Comparison of ENCODE assay signal across 2 cellular contexts in the genomic region with DNA sequence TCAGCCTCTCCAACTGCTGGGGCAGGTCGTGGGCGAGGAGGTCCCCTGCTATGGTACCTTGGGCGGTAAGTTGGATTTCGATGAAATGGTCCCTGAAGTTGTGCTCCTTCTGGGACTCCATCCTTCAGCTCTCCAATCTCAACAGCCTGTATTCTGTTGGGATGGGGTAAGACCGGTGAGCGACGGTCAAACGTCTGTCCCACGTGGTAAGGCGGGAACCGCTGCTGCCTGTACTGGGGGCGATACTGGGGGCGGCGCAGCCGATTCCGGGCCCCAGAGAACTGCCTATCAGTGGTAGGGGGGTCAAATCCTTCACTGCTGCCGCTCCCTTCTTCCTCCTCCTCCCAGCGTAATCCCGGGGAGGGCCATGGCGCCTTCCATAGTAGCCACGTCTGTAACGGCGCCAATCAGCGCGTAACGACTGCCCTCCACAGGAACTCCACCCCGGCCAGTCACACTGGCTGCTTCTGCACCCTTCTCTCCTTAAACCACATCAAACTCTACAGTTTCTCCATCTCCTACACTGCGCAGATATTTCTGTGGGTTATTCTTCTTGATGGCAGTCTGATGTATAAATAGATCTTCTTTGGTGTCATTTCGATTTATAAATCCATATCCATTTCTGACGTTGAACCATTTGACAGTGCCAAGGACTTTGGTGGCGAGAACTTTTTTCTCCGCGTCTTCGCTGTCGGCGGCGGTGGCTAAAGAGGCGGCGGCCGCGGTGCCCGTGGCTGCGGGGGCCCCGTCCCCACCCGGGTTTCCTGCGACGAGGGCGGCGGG.
TF ChIP-seq lines count a peak whose summit lies in the region.

No MANE protein-coding gene starts in this region.

TF ChIP-seq in SK-N-SH, 30 proteins besides CTCF, POLR2A, EP300 and RAD21 (continued from another document):
- TF ChIP-seq NFIC (IDR thresholded peaks at IDR 0.05; ENCODE audit: borderline replicate concordance) (no peak), MEF2A (IDR thresholded peaks at IDR 0.05; ENCODE audit: borderline replicate concordance, low read depth) (no peak), RFX5 (IDR thresholded peaks at IDR 0.05; ENCODE audit: low read length) (no peak), JUND (IDR thresholded peaks at IDR 0.05) (no peak)
- TF ChIP-seq, protein P1, sequence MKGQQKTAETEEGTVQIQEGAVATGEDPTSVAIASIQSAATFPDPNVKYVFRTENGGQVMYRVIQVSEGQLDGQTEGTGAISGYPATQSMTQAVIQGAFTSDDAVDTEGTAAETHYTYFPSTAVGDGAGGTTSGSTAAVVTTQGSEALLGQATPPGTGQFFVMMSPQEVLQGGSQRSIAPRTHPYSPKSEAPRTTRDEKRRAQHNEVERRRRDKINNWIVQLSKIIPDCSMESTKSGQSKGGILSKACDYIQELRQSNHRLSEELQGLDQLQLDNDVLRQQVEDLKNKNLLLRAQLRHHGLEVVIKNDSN (IDR thresholded peaks at IDR 0.05; ENCODE audit: borderline replicate concordance, low read depth), result no peak
- TF ChIP-seq, protein P2, sequence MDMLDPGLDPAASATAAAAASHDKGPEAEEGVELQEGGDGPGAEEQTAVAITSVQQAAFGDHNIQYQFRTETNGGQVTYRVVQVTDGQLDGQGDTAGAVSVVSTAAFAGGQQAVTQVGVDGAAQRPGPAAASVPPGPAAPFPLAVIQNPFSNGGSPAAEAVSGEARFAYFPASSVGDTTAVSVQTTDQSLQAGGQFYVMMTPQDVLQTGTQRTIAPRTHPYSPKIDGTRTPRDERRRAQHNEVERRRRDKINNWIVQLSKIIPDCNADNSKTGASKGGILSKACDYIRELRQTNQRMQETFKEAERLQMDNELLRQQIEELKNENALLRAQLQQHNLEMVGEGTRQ (IDR thresholded peaks at IDR 0.05; ENCODE audit: borderline replicate concordance, low read depth, low read length), result no peak
- TF ChIP-seq, protein P3, sequence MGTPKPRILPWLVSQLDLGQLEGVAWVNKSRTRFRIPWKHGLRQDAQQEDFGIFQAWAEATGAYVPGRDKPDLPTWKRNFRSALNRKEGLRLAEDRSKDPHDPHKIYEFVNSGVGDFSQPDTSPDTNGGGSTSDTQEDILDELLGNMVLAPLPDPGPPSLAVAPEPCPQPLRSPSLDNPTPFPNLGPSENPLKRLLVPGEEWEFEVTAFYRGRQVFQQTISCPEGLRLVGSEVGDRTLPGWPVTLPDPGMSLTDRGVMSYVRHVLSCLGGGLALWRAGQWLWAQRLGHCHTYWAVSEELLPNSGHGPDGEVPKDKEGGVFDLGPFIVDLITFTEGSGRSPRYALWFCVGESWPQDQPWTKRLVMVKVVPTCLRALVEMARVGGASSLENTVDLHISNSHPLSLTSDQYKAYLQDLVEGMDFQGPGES (IDR thresholded peaks at IDR 0.05; ENCODE audit: low read depth, low read length), result no peak

TF ChIP-seq in SK-N-SH treated with all-trans-retinoic acid at 6 μM for 48 hours, 23 proteins besides CTCF, POLR2A, EP300 and RAD21 (continued from another document):
- TF ChIP-seq, protein P4, sequence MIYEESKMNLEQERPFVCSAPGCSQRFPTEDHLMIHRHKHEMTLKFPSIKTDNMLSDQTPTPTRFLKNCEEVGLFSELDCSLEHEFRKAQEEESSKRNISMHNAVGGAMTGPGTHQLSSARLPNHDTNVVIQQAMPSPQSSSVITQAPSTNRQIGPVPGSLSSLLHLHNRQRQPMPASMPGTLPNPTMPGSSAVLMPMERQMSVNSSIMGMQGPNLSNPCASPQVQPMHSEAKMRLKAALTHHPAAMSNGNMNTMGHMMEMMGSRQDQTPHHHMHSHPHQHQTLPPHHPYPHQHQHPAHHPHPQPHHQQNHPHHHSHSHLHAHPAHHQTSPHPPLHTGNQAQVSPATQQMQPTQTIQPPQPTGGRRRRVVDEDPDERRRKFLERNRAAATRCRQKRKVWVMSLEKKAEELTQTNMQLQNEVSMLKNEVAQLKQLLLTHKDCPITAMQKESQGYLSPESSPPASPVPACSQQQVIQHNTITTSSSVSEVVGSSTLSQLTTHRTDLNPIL (CRISPR knock-in tag; IDR thresholded peaks at IDR 0.05; ENCODE audit: low read depth), result no peak
